21 cellular contexts compared by ENCODE assay signal in the genomic region with DNA sequence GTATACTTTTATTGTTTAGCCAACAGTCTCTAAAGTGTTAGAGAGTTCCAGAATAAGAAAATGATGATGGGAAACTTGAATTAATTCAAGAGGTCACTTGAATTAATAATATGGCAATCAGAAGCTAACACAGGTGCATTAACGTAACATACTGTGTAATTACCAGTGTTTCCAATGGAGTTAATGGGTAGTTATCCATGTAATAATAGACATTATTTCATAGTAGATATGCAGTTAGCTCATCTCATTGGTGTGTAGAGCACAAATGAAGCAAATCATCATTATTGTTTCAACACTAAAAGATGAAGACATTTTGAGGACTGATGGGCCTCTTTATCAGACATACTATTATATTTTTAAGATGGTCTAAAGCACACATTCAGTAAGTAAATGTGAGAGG.
DNase-seq lines count a peak whose midpoint lies in the region; FAIRE-seq and TF ChIP-seq lines count a peak whose summit lies in the region.
"Had no signal": no experiment of that assay in that cellular context is flagged by ENCODE, and none has a peak within 500 bp of the region (broad histone marks: within the 10 kb centered on the region; RNA-seq: fewer than 3 reads in every experiment).

No MANE protein-coding gene starts in this region.

- no peak for TF ChIP-seq POLR2A in GM12892 (IDR thresholded peaks at IDR 0.05; ENCODE audit: low read depth, low read length)

- DNase-seq in NCI-H1417 (lab: John Stamatoyannopoulos, UW) (peak in 2 of 3 experiments; percentile 26 to 87), NCI-H1417 treated with DMSO at 0.1 percent for 48 hours (lab: John Stamatoyannopoulos, UW) (no peak), NCI-H1105 treated with DMSO at 0.1 percent for 48 hours (lab: John Stamatoyannopoulos, UW) (peak; percentile 66), NCI-H69 (lab: John Stamatoyannopoulos, UW) (peak; percentile 65), middle frontal gyrus (ENCODE audit: extremely low spot score, low spot score) (no peak), pons (ENCODE audit: low spot score) (no peak), GM12892 (ENCODE audit: insufficient read length) (no peak), T-helper 1 cell (no peak)
- DNase-seq: ACHN; AML-193; BE2C; CD4-positive, alpha-beta T cell; CD8-positive, alpha-beta memory T cell; DMS 273 treated with DMSO at 0.1 percent for 48 hours; DMS79; EL; GDM1; GOT3 had no signal

- FAIRE-seq in GM12892 (lab: Jason Lieb, UNC), result no peak
- FAIRE-seq: A204.1, GM12891, H54 had no signal

Comparison
In these comparisons a context has a peak if more than half of its experiments do, and no peak if none do; other contexts are left out.
1. DNase-seq: peak in NCI-H1417 (2 of 3), NCI-H1105 treated with DMSO at 0.1 percent for 48 hours (single experiment) and NCI-H69 (single experiment); none in NCI-H1417 treated with DMSO at 0.1 percent for 48 hours (single experiment), middle frontal gyrus (single experiment), pons (single experiment), GM12892 (single experiment) and T-helper 1 cell (0 of 5).